9 cellular contexts compared by ENCODE assay signal in genomic region chr1:7827134-7827955, GRCh38. TPM values are rescaled to one million over a fixed set of nuclear protein-coding genes. Genes with fewer than 3 reads are reported as not detected.
A peak's percentile ranks its signal among the peaks of the same experiment; 100 is the strongest.
DNase-seq lines count a peak whose midpoint lies in the region; TF ChIP-seq lines count a peak whose summit lies in the region.
"Had no signal": no experiment of that assay in that cellular context is flagged by ENCODE, and none has a peak within 500 bp of the region (broad histone marks: within the 10 kb centered on the region; RNA-seq: fewer than 3 reads in every experiment).

No MANE protein-coding gene starts in this region.

- TF ChIP-seq CTCF in tibial artery (IDR thresholded peaks at IDR 0.05) (no peak), breast epithelium (IDR thresholded peaks at IDR 0.05) (no peak), vagina (IDR thresholded peaks at IDR 0.05) (no peak)

- H3K27me3 ChIP-seq in mononuclear cell (ENCODE audit: insufficient read depth, low read length) (no peaks in the 10 kb centered on the region), tibial artery (no peaks in the 10 kb centered on the region), breast epithelium (no peaks in the 10 kb centered on the region), vagina (no peaks in the 10 kb centered on the region)

- peak; percentile 69 for DNase-seq in activated CD8-positive, alpha-beta memory T cell treated with anti-CD3 and anti-CD28 coated beads for 24 hours
- DNase-seq in activated CD8-positive, alpha-beta memory T cell treated with anti-CD3 and anti-CD28 coated beads, Interleukin-2, amount 50 U/mL, for 48 hours: no peak
- DNase-seq in activated effector memory CD4-positive, alpha-beta T cell treated with anti-CD3 and anti-CD28 coated beads, Interleukin-2, amount 50 U/mL, for 16 hours: peak; percentile 78
- DNase-seq in tibial artery (no peak), breast epithelium (ENCODE audit: low spot score in 2 of 2) (no peak), vagina (ENCODE audit: extremely low spot score in 2 of 2) (no peak), NCI-H2107 treated with DMSO at 0.1 percent for 48 hours (lab: John Stamatoyannopoulos, UW; ENCODE audit: unreplicated experiment) (no peak)

- H3K9me3 ChIP-seq in mononuclear cell (ENCODE audit: low read depth, low read length) (no peaks in the 10 kb centered on the region), tibial artery (no peaks in the 10 kb centered on the region), breast epithelium (no peaks in the 10 kb centered on the region), vagina (no peaks in the 10 kb centered on the region)

- H3K4me1 ChIP-seq in mononuclear cell (ENCODE audit: insufficient read depth, low read length) (no peaks in the 10 kb centered on the region), tibial artery (peaks cover 0 to 6% (median 0%) of the 10 kb centered on the region in 4 donors), breast epithelium (no peaks in the 10 kb centered on the region), vagina (no peaks in the 10 kb centered on the region)

- intact Hi-C loops in tibial artery (cut with DNase I; ENCODE audit: low total_unique reads): no loop called here
- intact Hi-C loops in breast epithelium (cut with DNase I; ENCODE audit: low total_unique reads): no loop called here
- intact Hi-C loops in vagina (cut with DNase I): no loop called here

- H3K36me3 ChIP-seq in tibial artery: peaks cover 56 to 75% (median 74%) of the 10 kb centered on the region in 3 donors
- H3K36me3 ChIP-seq in breast epithelium: peaks cover 6% of the 10 kb centered on the region
- H3K36me3 ChIP-seq in vagina: peaks cover 0 to 66% of the 10 kb centered on the region in 2 donors

- H3K4me3 ChIP-seq in mononuclear cell (ENCODE audit: low read length) (peak overlapping the region; percentile 41), tibial artery (peak overlapping the region; percentile 6 to 45), breast epithelium (peak overlapping the region in 1 of 3 donors; percentile 23), vagina (peak overlapping the region in 1 of 2 donors; percentile 17)

- TF ChIP-seq POLR2A in breast epithelium (IDR thresholded peaks at IDR 0.05) (no peak), vagina (IDR thresholded peaks at IDR 0.05) (no peak)

- peak overlapping the region in 1 of 2 donors; percentile 18 for H3K27ac ChIP-seq in tibial artery
- H3K27ac ChIP-seq in breast epithelium: no peak overlapping the region
- no peak overlapping the region for H3K27ac ChIP-seq in vagina

RNA-seq across cellular contexts. Expression of gene UTS2, which starts 25.5 kb away (rescaled TPM):
- 1.4 TPM for total RNA-seq in mononuclear cell
- 1 to 10 TPM in 1 of 3 donors, not detected in 2; 1.6 TPM for total RNA-seq in breast epithelium
- total RNA-seq in vagina: 5.4 TPM
- total RNA-seq: NCI-H460 had no signal

RNA-seq across cellular contexts. Expression of gene PER3, which starts 43.3 kb away (rescaled TPM):
- total RNA-seq in mononuclear cell (7.3 TPM), breast epithelium (10 to 100 TPM; 15.4 to 22.9 (median 16.0) TPM), vagina (24.6 TPM)

RNA-seq across cellular contexts. Expression of gene VAMP3, which starts 56.2 kb away (rescaled TPM):
- 105 TPM for total RNA-seq in mononuclear cell
- 100 to 1,000 TPM in 1 of 3 donors, 10 to 100 TPM in 2; 75.7 to 167 (median 81.2) TPM for total RNA-seq in breast epithelium
- 59.2 TPM for total RNA-seq in vagina

Comparison
In these comparisons a context has a peak if more than half of its experiments do, and no peak if none do; other contexts are left out.
1. DNase-seq: peak in activated CD8-positive, alpha-beta memory T cell treated with anti-CD3 and anti-CD28 coated beads for 24 hours (single experiment) and activated effector memory CD4-positive, alpha-beta T cell treated with anti-CD3 and anti-CD28 coated beads, Interleukin-2, amount 50 U/mL, for 16 hours (single experiment); none in activated CD8-positive, alpha-beta memory T cell treated with anti-CD3 and anti-CD28 coated beads, Interleukin-2, amount 50 U/mL, for 48 hours (single experiment), tibial artery (0 of 2), breast epithelium (0 of 2), vagina (0 of 2) and NCI-H2107 treated with DMSO at 0.1 percent for 48 hours (single experiment).